Comparison of ENCODE assay signal across 8 cellular contexts in the genomic region with DNA sequence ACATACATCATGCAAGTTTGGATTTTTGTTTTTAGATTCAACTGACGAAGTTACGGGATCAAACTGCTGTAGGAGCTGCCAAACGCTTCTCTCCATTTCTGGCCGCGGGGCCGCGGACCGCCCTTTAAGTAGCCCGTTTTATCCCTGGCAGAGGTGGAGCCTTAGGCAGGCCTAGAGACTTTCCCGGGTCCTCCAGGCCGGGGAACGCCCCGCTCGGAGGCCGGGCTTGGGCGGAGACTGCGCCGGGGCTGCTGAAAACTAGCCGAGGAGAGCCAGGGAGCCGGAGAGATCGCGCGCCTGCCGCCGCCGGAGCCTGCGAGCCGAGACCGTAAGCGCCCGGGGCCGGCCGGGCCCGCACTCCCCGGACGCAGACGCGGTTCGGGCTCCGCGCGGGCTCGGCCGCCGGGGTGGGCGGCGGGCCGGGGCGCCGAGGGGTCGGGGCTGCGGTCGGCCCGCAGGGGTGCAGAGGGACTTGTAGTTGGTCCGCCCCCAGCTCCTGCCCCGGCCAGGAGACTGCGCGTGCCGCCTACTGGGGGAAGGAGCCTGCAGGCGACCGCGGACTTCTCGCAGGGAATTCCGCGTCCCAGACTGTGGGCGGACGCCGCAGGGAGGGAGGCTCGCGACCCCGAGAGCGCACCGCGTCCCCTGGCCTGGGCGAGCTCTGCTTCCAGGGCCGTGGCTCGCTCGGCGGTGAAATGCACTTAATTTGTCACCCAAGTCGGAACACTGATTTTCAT. TPM values are rescaled to one million over a fixed set of nuclear protein-coding genes. Genes with fewer than 3 reads are reported as not detected.
DNase-seq lines count a peak whose midpoint lies in the region; ATAC-seq, FAIRE-seq and TF ChIP-seq lines count a peak whose summit lies in the region.

Gene EPHX1, plus strand, starts transcription at position 283 of the 737 bp plus-strand sequence. CDS start 18,606 bp downstream, outside the sequence.

- peak within 1 kb of the TSS; percentile 69 for H3K27ac ChIP-seq in HepG2 (ENCODE audit: extremely low read length, insufficient read depth, low read length)

- TSS peak; percentile 56 for BruUV-seq in HepG2 (replicated peaks; lab: Mats Ljungman, UMichigan)

- DNase-seq in AG09319 (ENCODE audit: extremely low read depth, low read depth) (peak; percentile 56), NCI-H226 (peak; percentile 78), dedifferentiated amniotic fluid mesenchymal stem cell (ENCODE audit: extremely low spot score) (peak; percentile 86), HepG2 (ENCODE audit: low spot score) (peak; percentile 76)
- peak; percentile 84 for DNase-seq in activated CD4-positive, alpha-beta T cell treated with anti-CD3 and anti-CD28 coated beads for 48 hours
- peak; percentile 66 to 74 for DNase-seq in stimulated activated CD4-positive, alpha-beta T cell treated with anti-CD3 and anti-CD28 coated beads, Interleukin-2, amount 100 ng/mL, for 48 hours

- WGBS in HepG2 (ENCODE audit: low lambda C conversion rate) = 0% methylated on average over 10 of the region's 80 CpGs

- peak; percentile 49 for TF ChIP-seq RAD21 in HepG2 (CRISPR knock-in tag; IDR thresholded peaks at IDR 0.05)

- peak; percentile 65 to 91 for TF ChIP-seq POLR2A in HepG2 (IDR thresholded peaks at IDR 0.05; ENCODE audit: insufficient read depth in 1 of 2, low read depth in 2 of 2, low read length in 2 of 2)

- H3K4me2 ChIP-seq in HepG2 (ENCODE audit: low read depth, low read length) = peak within 1 kb of the TSS; percentile 93

- H3K4me3 ChIP-seq in HepG2 (replicated peaks in 1 of 3; ENCODE audit: insufficient read depth in 1 of 3, low read depth in 2 of 3, low read length in 3 of 3) = peak within 1 kb of the TSS; percentile 68 to 87 (median 80)

- no peak for TF ChIP-seq EP300 in HepG2 (IDR thresholded peaks at IDR 0.05; ENCODE audit: low read depth in 2 of 2, low read length in 2 of 2)
- no peak for TF ChIP-seq EP300 in HepG2 (CRISPR knock-in tag; IDR thresholded peaks at IDR 0.05; ENCODE audit: borderline replicate concordance)

- peak; percentile 72 for FAIRE-seq in HepG2 (lab: Jason Lieb, UNC)

- no peaks in the 10 kb centered on the region for H3K9me3 ChIP-seq in HepG2 (ENCODE audit: low read length)

- intact Hi-C loops in HepG2 (cut with micrococcal nuclease; ENCODE audit: unreplicated experiment) = no loop called here

- H2AFZ ChIP-seq in HepG2 (ENCODE audit: low read length) = no peak within 1 kb of the TSS

- in situ Hi-C loops in HepG2 (cut with HindIII; ENCODE audit: extremely low pct_ligation_motif_present, low pct_unique_long_range_greater_than_20kb) = no loop called here

- H3K36me3 ChIP-seq in HepG2 (replicated peaks in 1 of 2; ENCODE audit: control insufficient read depth in 1 of 2, insufficient read depth in 2 of 2, low read length in 2 of 2) = 0 out of 5 replicates have a peak, but pooled peaks cover 0 to 1% of the 10 kb centered on the region in 2 experiments

- peaks cover 54% of the 10 kb centered on the region for H3K4me1 ChIP-seq in HepG2 (ENCODE audit: insufficient read depth, low read length)

- H3K9ac ChIP-seq in HepG2 (ENCODE audit: insufficient read depth, low read depth, low read length) = peak within 1 kb of the TSS; percentile 79

- CTCF ChIA-PET in HepG2 (lab: Yijun Ruan, JAX; ENCODE audit: low intra/inter-chr PET ratio, low total read pairs) = interaction anchor here (1.3 to 1.7 kb wide), 2 partner anchors 33 to 335 kb away, joined by 3 read pairs; partner anchors contain the start of gene SRP9

- TF ChIP-seq CTCF in AG09319 (IDR thresholded peaks at IDR 0.05; ENCODE audit: low read depth, low read length) = peak; percentile 28
- TF ChIP-seq CTCF in HepG2 (CRISPR knock-in tag; IDR thresholded peaks at IDR 0.05) = peak; percentile 52

- H4K20me1 ChIP-seq in HepG2 (ENCODE audit: insufficient read depth, low read length) = no peaks in the 10 kb centered on the region

- no peaks in the 10 kb centered on the region for H3K27me3 ChIP-seq in HepG2 (ENCODE audit: control insufficient read depth in 1 of 2, insufficient read depth in 2 of 2, low read length in 2 of 2)

- POLR2A ChIA-PET in HepG2 (lab: Yijun Ruan, JAX) = interaction anchor here (0.5 to 6.3 kb wide), 7 partner anchors 11 to 324 kb away, joined by 3 to 87 read pairs (median 5); partner anchors contain the start of genes SRP9 and TMEM63A

- H3K79me2 ChIP-seq in HepG2 (ENCODE audit: insufficient read depth, low read length) = peaks cover 25% of the 10 kb centered on the region

- ATAC-seq in GM18873 (IDR thresholded peaks at IDR 0.05; ENCODE audit: low FRiP score, unreplicated experiment) (peak; percentile 88), HG03135 (IDR thresholded peaks at IDR 0.05; ENCODE audit: unreplicated experiment) (peak; percentile 87), HepG2 (peak; percentile 79)

TF ChIP-seq in HepG2, 621 proteins besides CTCF, POLR2A, EP300 and RAD21 (continues in another document):
- peak; percentile 57; the same call in 1 of the 2 replicates for TF ChIP-seq HIVEP1 (CRISPR knock-in tag; IDR thresholded peaks at IDR 0.05)
- TF ChIP-seq PHF8 (CRISPR knock-in tag; IDR thresholded peaks at IDR 0.05) = peak; percentile 55; the same call in 1 of the 2 replicates
- TF ChIP-seq, protein P1, sequence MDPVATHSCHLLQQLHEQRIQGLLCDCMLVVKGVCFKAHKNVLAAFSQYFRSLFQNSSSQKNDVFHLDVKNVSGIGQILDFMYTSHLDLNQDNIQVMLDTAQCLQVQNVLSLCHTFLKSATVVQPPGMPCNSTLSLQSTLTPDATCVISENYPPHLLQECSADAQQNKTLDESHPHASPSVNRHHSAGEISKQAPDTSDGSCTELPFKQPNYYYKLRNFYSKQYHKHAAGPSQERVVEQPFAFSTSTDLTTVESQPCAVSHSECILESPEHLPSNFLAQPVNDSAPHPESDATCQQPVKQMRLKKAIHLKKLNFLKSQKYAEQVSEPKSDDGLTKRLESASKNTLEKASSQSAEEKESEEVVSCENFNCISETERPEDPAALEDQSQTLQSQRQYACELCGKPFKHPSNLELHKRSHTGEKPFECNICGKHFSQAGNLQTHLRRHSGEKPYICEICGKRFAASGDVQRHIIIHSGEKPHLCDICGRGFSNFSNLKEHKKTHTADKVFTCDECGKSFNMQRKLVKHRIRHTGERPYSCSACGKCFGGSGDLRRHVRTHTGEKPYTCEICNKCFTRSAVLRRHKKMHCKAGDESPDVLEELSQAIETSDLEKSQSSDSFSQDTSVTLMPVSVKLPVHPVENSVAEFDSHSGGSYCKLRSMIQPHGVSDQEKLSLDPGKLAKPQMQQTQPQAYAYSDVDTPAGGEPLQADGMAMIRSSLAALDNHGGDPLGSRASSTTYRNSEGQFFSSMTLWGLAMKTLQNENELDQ (CRISPR knock-in tag; IDR thresholded peaks at IDR 0.05; ENCODE audit: borderline replicate concordance) = no peak
- TF ChIP-seq ZNF225 (CRISPR knock-in tag; IDR thresholded peaks at IDR 0.05) = no peak
- no peak for TF ChIP-seq MTF1 (CRISPR knock-in tag; IDR thresholded peaks at IDR 0.05)
- TF ChIP-seq RBM22 (optimal IDR thresholded peaks at IDR 0.05; ENCODE audit: low read length) = no peak
- 0 out of 2 replicates have a peak, but pooled peaks have one; percentile 30 for TF ChIP-seq ZMYM2 (CRISPR knock-in tag; IDR thresholded peaks at IDR 0.05)
- no peak for TF ChIP-seq NFE2 (CRISPR knock-in tag; IDR thresholded peaks at IDR 0.05)
- TF ChIP-seq HNRNPLL (IDR thresholded peaks at IDR 0.05; ENCODE audit: low read depth, low read length, poor library complexity, severe bottlenecking) = peak; percentile 90
- TF ChIP-seq ZMYM3 (CRISPR knock-in tag; IDR thresholded peaks at IDR 0.05) = 0 out of 2 replicates have a peak, but pooled peaks have one; percentile 7
- TF ChIP-seq NBN (conservative IDR thresholded peaks at IDR 0.05) = no peak
- peak; percentile 54 for TF ChIP-seq ZBTB7A (CRISPR knock-in tag; IDR thresholded peaks at IDR 0.05)
- no peak for TF ChIP-seq ZNF496 (CRISPR knock-in tag; IDR thresholded peaks at IDR 0.05; ENCODE audit: insufficient replicate concordance)
- no peak for TF ChIP-seq ZNF570 (CRISPR knock-in tag; IDR thresholded peaks at IDR 0.05; ENCODE audit: borderline replicate concordance)
- TF ChIP-seq, protein P2, sequence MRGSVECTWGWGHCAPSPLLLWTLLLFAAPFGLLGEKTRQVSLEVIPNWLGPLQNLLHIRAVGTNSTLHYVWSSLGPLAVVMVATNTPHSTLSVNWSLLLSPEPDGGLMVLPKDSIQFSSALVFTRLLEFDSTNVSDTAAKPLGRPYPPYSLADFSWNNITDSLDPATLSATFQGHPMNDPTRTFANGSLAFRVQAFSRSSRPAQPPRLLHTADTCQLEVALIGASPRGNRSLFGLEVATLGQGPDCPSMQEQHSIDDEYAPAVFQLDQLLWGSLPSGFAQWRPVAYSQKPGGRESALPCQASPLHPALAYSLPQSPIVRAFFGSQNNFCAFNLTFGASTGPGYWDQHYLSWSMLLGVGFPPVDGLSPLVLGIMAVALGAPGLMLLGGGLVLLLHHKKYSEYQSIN (CRISPR knock-in tag; IDR thresholded peaks at IDR 0.05; ENCODE audit: borderline replicate concordance) = no peak
- TF ChIP-seq SPEN (CRISPR knock-in tag; IDR thresholded peaks at IDR 0.05; ENCODE audit: low read depth) = peak; percentile 17; the same call in 1 of the 2 replicates

RNA-seq across cellular contexts. Expression of gene EPHX1, which starts in this region (rescaled TPM):
- total RNA-seq in HepG2 (2016; rRNA removed; fragmentation: Illumina TruSeq; extraction: Trizol) = 28.8 and 36.5 TPM in 2 replicates
- total RNA-seq in HepG2 (2016; cell fraction: cytosol; rRNA removed; fragmentation: Illumina TruSeq; extraction: Trizol; ENCODE audit: low read depth) = 20.0 and 23.1 TPM in 2 replicates
- total RNA-seq in HepG2 (2016; cell fraction: insoluble cytoplasmic fraction; rRNA removed; fragmentation: Illumina TruSeq; extraction: Trizol) = 20.9 and 35.8 TPM in 2 replicates
- total RNA-seq in HepG2 (2016; cell fraction: membrane; rRNA removed; fragmentation: Illumina TruSeq; extraction: Trizol) = 36.4 and 40.0 TPM in 2 replicates
- total RNA-seq in HepG2 (2016; cell fraction: nucleus; rRNA removed; fragmentation: Illumina TruSeq; extraction: Trizol) = 48.7 and 54.7 TPM in 2 replicates
- polyA plus RNA-seq in HepG2 (2011; rRNA removed) = 27.7 and 38.3 TPM in 2 replicates
- polyA plus RNA-seq in HepG2 (2011; cell fraction: cytosol; rRNA removed) = 18.6 and 23.4 TPM in 2 replicates
- polyA plus RNA-seq in HepG2 (2011; cell fraction: nucleus; rRNA removed) = 29.6 and 32.2 TPM in 2 replicates
- polyA plus RNA-seq in HepG2 (2012) = 80.6 and 134 TPM in 2 replicates
- polyA plus RNA-seq in HepG2 (2016; cell fraction: cytosol; fragmentation: Illumina TruSeq; extraction: Trizol; ENCODE audit: low read depth) = 67.8 and 68.1 TPM in 2 replicates
- polyA plus RNA-seq in HepG2 (2016; cell fraction: insoluble cytoplasmic fraction; fragmentation: Illumina TruSeq; extraction: Trizol; ENCODE audit: low read depth) = 43.8 and 55.8 TPM in 2 replicates
- 77.2 and 87.4 TPM in 2 replicates for polyA plus RNA-seq in HepG2 (2016; cell fraction: membrane; fragmentation: Illumina TruSeq; extraction: Trizol; ENCODE audit: low read depth)
- polyA plus RNA-seq in HepG2 (2016; cell fraction: nucleus; fragmentation: Illumina TruSeq; extraction: Trizol; ENCODE audit: insufficient read depth, low read depth) = 134 and 141 TPM in 2 replicates
- polyA minus RNA-seq in HepG2 (2011; rRNA and poly(A)+ RNA removed; ENCODE audit: low replicate concordance) = 20.7 and 23.4 TPM in 2 replicates
- 21.0 and 23.9 TPM in 2 replicates for polyA minus RNA-seq in HepG2 (2011; cell fraction: cytosol; rRNA and poly(A)+ RNA removed)
- 15.3 and 18.4 TPM in 2 replicates for polyA minus RNA-seq in HepG2 (2011; cell fraction: nucleus; rRNA and poly(A)+ RNA removed)

Comparison
In these comparisons a context has a peak if more than half of its experiments do, and no peak if none do; other contexts are left out.
1. Peak in every context shown above with its lines: DNase-seq, ATAC-seq, H3K4me3 ChIP-seq and H3K27ac ChIP-seq.